14 cellular contexts compared by ENCODE assay signal in genomic region chr2:30872797-30873196, GRCh38.
"Had no signal": no experiment of that assay in that cellular context is flagged by ENCODE, and none has a peak within 500 bp of the region (broad histone marks: within the 10 kb centered on the region; RNA-seq: fewer than 3 reads in every experiment).

No MANE protein-coding gene starts in this region.

- H3K36me3 ChIP-seq: left ventricle myocardium inferior, right atrium auricular region, transverse colon, uterus had no signal

- H3K9me3 ChIP-seq: right atrium auricular region, uterus had no signal

- H3K4me3 ChIP-seq: left ventricle myocardium inferior, right atrium auricular region, transverse colon, uterus had no signal

- H3K27ac ChIP-seq: right atrium auricular region, transverse colon, uterus had no signal

- DNase-seq: activated B cell treated with CpG ODN at 0.5 μM for 24 hours; activated CD4-positive, alpha-beta T cell treated with anti-CD3 and anti-CD28 coated beads, Interleukin-2, amount 50 U/mL, for 1 hour; activated CD8-positive, alpha-beta T cell treated with anti-CD3 and anti-CD28 coated beads for 36 hours; activated T-cell treated with anti-CD3 and anti-CD28 coated beads, Interleukin-2, amount 50 U/mL, for 48 hours; effector CD8-positive, alpha-beta T cell; left ventricle myocardium inferior; naive thymus-derived CD4-positive, alpha-beta T cell; occipital lobe; stimulated activated CD4-positive, alpha-beta T cell treated with anti-CD3 and anti-CD28 coated beads, Interleukin-15, amount 100 ng/mL, for 24 hours; stimulated activated naive CD4-positive, alpha-beta T cell treated with Interleukin-2 at 50 U/mL for 16 hours; T-helper 1 cell; transverse colon; uterus had no signal

- H3K4me1 ChIP-seq: transverse colon, uterus had no signal

- H3K27me3 ChIP-seq: right atrium auricular region, uterus had no signal
